11 cellular contexts compared by ENCODE assay signal in the genomic region with DNA sequence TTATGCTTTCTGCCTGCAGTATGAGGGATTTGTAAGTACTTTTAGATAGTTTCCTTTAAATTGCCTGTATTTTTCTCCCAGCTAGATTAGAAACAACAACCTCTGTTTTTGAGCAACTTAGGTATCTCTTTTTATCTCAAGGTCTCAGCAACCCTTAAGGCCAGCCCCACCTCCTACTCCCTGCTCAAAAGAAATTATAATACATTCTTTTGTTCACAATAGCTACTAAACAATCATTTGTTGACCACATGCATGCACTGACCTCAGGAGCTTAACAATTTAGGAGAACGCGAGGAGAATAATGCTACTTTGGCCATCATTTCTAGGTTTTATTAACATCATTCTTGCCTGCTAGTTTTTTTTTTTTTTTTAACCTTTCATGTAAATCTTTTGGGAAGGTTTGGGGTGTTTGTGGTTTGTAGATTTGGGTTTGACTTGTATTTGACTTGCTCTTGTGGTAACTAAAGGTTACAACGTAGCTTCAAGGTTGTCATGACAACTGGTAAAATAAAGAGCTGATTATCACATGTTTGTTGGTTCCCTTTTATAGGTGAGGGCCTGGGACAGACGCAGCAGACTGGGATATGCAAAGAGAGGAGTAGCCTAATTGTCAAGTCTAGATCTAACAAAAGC. TPM values are rescaled to one million over a fixed set of nuclear protein-coding genes. Genes with fewer than 3 reads are reported as not detected.
A peak's percentile ranks its signal among the peaks of the same experiment; 100 is the strongest.
DNase-seq lines count a peak whose midpoint lies in the region; ATAC-seq and TF ChIP-seq lines count a peak whose summit lies in the region.
"Had no signal": no experiment of that assay in that cellular context is flagged by ENCODE, and none has a peak within 500 bp of the region (broad histone marks: within the 10 kb centered on the region; RNA-seq: fewer than 3 reads in every experiment).

No MANE protein-coding gene starts in this region.

- H2AFZ ChIP-seq in Karpas-422 (ENCODE audit: low read length) (no peak overlapping the region), MM.1S (ENCODE audit: low read length) (no peak overlapping the region)

- H3K9ac ChIP-seq in Karpas-422 (ENCODE audit: low read length) (no peak overlapping the region), MM.1S (ENCODE audit: low read length) (no peak overlapping the region)

- no peaks in the 10 kb centered on the region for H3F3A ChIP-seq in MM.1S (ENCODE audit: insufficient read depth, low read length)

- H3K4me3 ChIP-seq in Karpas-422 (ENCODE audit: low read length) (no peak overlapping the region), body of pancreas (no peak overlapping the region), MM.1S (ENCODE audit: low read length) (no peak overlapping the region)
- no peak overlapping the region for H3K4me3 ChIP-seq in effector memory CD4-positive, alpha-beta T cell (ENCODE audit: insufficient read depth, low read depth, low read length, poor library complexity, severe bottlenecking)
- H3K4me3 ChIP-seq: heart left ventricle, suprapubic skin had no signal

- TF ChIP-seq POLR2A in body of pancreas (IDR thresholded peaks at IDR 0.05), result no peak

- peaks cover 10% of the 10 kb centered on the region for H3K4me1 ChIP-seq in Karpas-422 (ENCODE audit: low read length)
- peaks cover 4% of the 10 kb centered on the region for H3K4me1 ChIP-seq in effector memory CD4-positive, alpha-beta T cell (ENCODE audit: control insufficient read depth, insufficient read depth, low read length, poor library complexity, severe bottlenecking)
- H3K4me1 ChIP-seq in body of pancreas, result no peaks in the 10 kb centered on the region
- H3K4me1 ChIP-seq in MM.1S (ENCODE audit: low read length), result no peaks in the 10 kb centered on the region

- no peaks in the 10 kb centered on the region for H3K79me2 ChIP-seq in Karpas-422 (ENCODE audit: low read length)
- no peaks in the 10 kb centered on the region for H3K79me2 ChIP-seq in MM.1S (ENCODE audit: low read length)

- intact Hi-C loops in body of pancreas (cut with DNase I), result no loop called here

- peak; percentile 41 for ATAC-seq in GM21447 (IDR thresholded peaks at IDR 0.05; ENCODE audit: unreplicated experiment)
- ATAC-seq in body of pancreas, result no peak
- ATAC-seq: heart left ventricle had no signal

- H3K27me3 ChIP-seq in Karpas-422 (ENCODE audit: low read length), result no peaks in the 10 kb centered on the region
- no peaks in the 10 kb centered on the region for H3K27me3 ChIP-seq in effector memory CD4-positive, alpha-beta T cell (replicated peaks; ENCODE audit: control insufficient read depth, insufficient read depth, low read length, poor library complexity, severe bottlenecking)
- no peaks in the 10 kb centered on the region for H3K27me3 ChIP-seq in body of pancreas
- H3K27me3 ChIP-seq in MM.1S (replicated peaks; ENCODE audit: insufficient read depth, low read length), result no peaks in the 10 kb centered on the region
- H3K27me3 ChIP-seq: suprapubic skin had no signal

- H3K36me3 ChIP-seq in Karpas-422 (ENCODE audit: insufficient read depth, low read length) (no peaks in the 10 kb centered on the region), body of pancreas (replicated peaks in 1 of 2; ENCODE audit: insufficient read depth in 1 of 2, low read depth in 2 of 2) (no peaks in the 10 kb centered on the region), MM.1S (replicated peaks; ENCODE audit: insufficient read depth, low read length) (no peaks in the 10 kb centered on the region)
- no peaks in the 10 kb centered on the region for H3K36me3 ChIP-seq in effector memory CD4-positive, alpha-beta T cell (ENCODE audit: control insufficient read depth, insufficient read depth, low read length)
- H3K36me3 ChIP-seq: heart left ventricle, suprapubic skin had no signal

- peak; percentile 53 for DNase-seq in GM13976 (ENCODE audit: low spot score)
- peak; percentile 46 for DNase-seq in Karpas-422
- DNase-seq in effector memory CD4-positive, alpha-beta T cell, result peak in 1 of 3 donors; percentile 31
- no peak for DNase-seq in activated CD4-positive, CD25-positive, alpha-beta regulatory T cell treated with anti-CD3 and anti-CD28 coated beads, Interleukin-2, amount 50 U/mL, for 72 hours
- DNase-seq in body of pancreas, result no peak
- DNase-seq in NCI-H1417 (lab: John Stamatoyannopoulos, UW), result no peak
- DNase-seq in MM.1S, result no peak
- DNase-seq: heart left ventricle, Right ventricle myocardium superior had no signal

- TF ChIP-seq CTCF in GM13976 (IDR thresholded peaks at IDR 0.05; ENCODE audit: borderline replicate concordance, control extremely low read depth, extremely low read depth, insufficient read depth, missing control alignments) (no peak), body of pancreas (IDR thresholded peaks at IDR 0.05) (no peak), MM.1S (IDR thresholded peaks at IDR 0.05; ENCODE audit: low read length) (no peak)

- in situ Hi-C loops in GM13976 (cut with MboI; ENCODE audit: low sequenced_read_pairs, unreplicated experiment), result no loop called here

- H3K9me3 ChIP-seq in Karpas-422 (ENCODE audit: low read length) (no peaks in the 10 kb centered on the region), body of pancreas (no peaks in the 10 kb centered on the region), MM.1S (replicated peaks; ENCODE audit: insufficient read depth, low read length) (no peaks in the 10 kb centered on the region)
- no peaks in the 10 kb centered on the region for H3K9me3 ChIP-seq in effector memory CD4-positive, alpha-beta T cell (ENCODE audit: control insufficient read depth, low read length)
- H3K9me3 ChIP-seq: heart left ventricle, suprapubic skin had no signal

- H3K27ac ChIP-seq in Karpas-422 (ENCODE audit: low read length) (no peak overlapping the region), body of pancreas (no peak overlapping the region), MM.1S (ENCODE audit: low read length) (no peak overlapping the region)
- H3K27ac ChIP-seq in effector memory CD4-positive, alpha-beta T cell (ENCODE audit: insufficient read depth, low read length, poor library complexity, severe bottlenecking), result peak overlapping the region; percentile 47
- H3K27ac ChIP-seq: heart left ventricle, suprapubic skin had no signal

- H3K9me2 ChIP-seq in Karpas-422 (replicated peaks; ENCODE audit: insufficient read depth, low read length) (no peaks in the 10 kb centered on the region), MM.1S (replicated peaks; ENCODE audit: insufficient read depth, low read length) (no peaks in the 10 kb centered on the region)

- WGBS in body of pancreas, 2 donors, result 58 to 67% methylated on average over 4 of the region's 4 CpGs

- H4K20me1 ChIP-seq in Karpas-422 (ENCODE audit: insufficient read depth, low read depth, low read length) (no peaks in the 10 kb centered on the region), MM.1S (ENCODE audit: insufficient read depth, low read length) (no peaks in the 10 kb centered on the region)

- H3K4me2 ChIP-seq in Karpas-422 (ENCODE audit: low read depth, low read length, poor library complexity, severe bottlenecking) (no peak overlapping the region), MM.1S (ENCODE audit: low read depth, low read length) (no peak overlapping the region)

RNA-seq across cellular contexts. Expression of a gene that starts 6.7 kb away (rescaled TPM):
- 23.5 and 48.2 TPM in 2 replicates for total RNA-seq in Karpas-422 (2014; rRNA removed; shearing (Covaris generic); ENCODE audit: low replicate concordance)
- total RNA-seq in body of pancreas, result 10 to 100 TPM in 1 of 2 donors, 1 to 10 TPM in 1; 9.1 to 25.7 TPM

Comparison
In these comparisons a context has a peak if more than half of its experiments do, and no peak if none do; other contexts are left out.
1. DNase-seq: peak in GM13976 (single experiment) and Karpas-422 (single experiment); none in activated CD4-positive, CD25-positive, alpha-beta regulatory T cell treated with anti-CD3 and anti-CD28 coated beads, Interleukin-2, amount 50 U/mL, for 72 hours (single experiment), body of pancreas (0 of 4), NCI-H1417 (0 of 3) and MM.1S (single experiment).